In the genomic region with DNA sequence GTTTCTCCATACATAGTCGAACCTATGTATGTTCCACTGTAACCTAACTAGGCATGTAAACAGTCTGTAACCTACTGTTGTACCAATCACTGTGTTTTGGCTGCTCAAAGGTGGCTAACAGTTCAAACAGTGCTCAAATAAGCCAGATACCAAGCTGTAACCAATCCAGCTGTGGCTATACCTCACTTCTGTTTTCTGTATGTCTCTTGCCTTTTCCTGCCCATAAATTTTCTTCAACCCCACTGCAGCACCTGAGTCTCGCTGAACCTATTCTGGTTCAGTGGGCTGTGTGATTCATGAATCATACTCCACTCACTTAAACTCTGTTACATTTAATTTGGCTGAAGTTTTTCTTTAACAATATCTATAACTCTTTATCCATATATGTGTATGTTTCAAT, we compare ENCODE assay signal across 19 cellular contexts.
DNase-seq lines count a peak whose midpoint lies in the region; ATAC-seq, FAIRE-seq and TF ChIP-seq lines count a peak whose summit lies in the region.
"Had no signal": no experiment of that assay in that cellular context is flagged by ENCODE, and none has a peak within 500 bp of the region (broad histone marks: within the 10 kb centered on the region; RNA-seq: fewer than 3 reads in every experiment).

No MANE protein-coding gene starts in this region.

- H4K20me1 ChIP-seq in OCI-LY1 (ENCODE audit: insufficient read depth, low read length) (no peaks in the 10 kb centered on the region), GM12878 (ENCODE audit: control insufficient read depth, insufficient read depth) (no peaks in the 10 kb centered on the region)
- H4K20me1 ChIP-seq: BLaER1 treated with 17β-estradiol and CSF1 and Interleukin-3, amounts not matched to agents 10 nM and 100 nM had no signal

- 32% methylated on average over 2 of the region's 2 CpGs for WGBS in GM12878 (ENCODE audit: insufficient coverage, insufficient replicate concordance, low lambda C conversion rate, missing lambda C conversion rate)

- H3K4me3 ChIP-seq in OCI-LY1 (ENCODE audit: low read depth, low read length, poor library complexity, severe bottlenecking) (no peak overlapping the region), GM12878 (no peak overlapping the region)
- H3K4me3 ChIP-seq: BLaER1 treated with 17β-estradiol and CSF1 and Interleukin-3, amounts not matched to agents 10 nM and 100 nM; Peyer's patch had no signal

- H3K9me3 ChIP-seq in OCI-LY1 (ENCODE audit: low read length) (peaks cover 5% of the 10 kb centered on the region; the same call in 1 of the 2 replicates), GM12878 (replicated peaks; ENCODE audit: control insufficient read depth, insufficient read depth, low read length) (no peaks in the 10 kb centered on the region; the same call in 2 of the 3 replicates)
- H3K9me3 ChIP-seq: Peyer's patch had no signal

- no peak overlapping the region for H3K4me3 Mint-ChIP-seq in stimulated activated naive B cell treated with anti-CD40 and anti-IgM and Interleukin-4, amounts not matched to agents 10 μg/mL and 1 μg/mL and 100 μg/mL, for 72 hours
- H3K4me3 Mint-ChIP-seq in stimulated activated effector memory CD8-positive, alpha-beta T cell treated with anti-CD3 and anti-CD28 coated beads, Interleukin-12 subunit alpha, Interleukin-12 subunit beta, amount 100 ng/mL, for 72 hours = no peak overlapping the region
- H3K4me3 Mint-ChIP-seq: CD8-positive, alpha-beta T cell had no signal

- no peaks in the 10 kb centered on the region for H3K27me3 Mint-ChIP-seq in stimulated activated naive B cell treated with anti-CD40 and anti-IgM and Interleukin-4, amounts not matched to agents 10 μg/mL and 1 μg/mL and 100 μg/mL, for 72 hours

- in situ Hi-C loops in GM12878 (cut with MboI) = no loop called here

- H3K9me2 ChIP-seq in OCI-LY1 (ENCODE audit: low read depth, low read length) = no peaks in the 10 kb centered on the region

- RAD21 ChIA-PET in GM12878 (lab: Charles Lee; ENCODE audit: unreplicated experiment) = interaction anchor here (0.6 to 0.9 kb wide), 3 partner anchors 13 to 1842 kb away, joined by 3 read pairs; no protein-coding TSS in a partner anchor

- peaks cover 74% of the 10 kb centered on the region for H3K4me1 ChIP-seq in OCI-LY1 (ENCODE audit: insufficient read depth, low read length, severe bottlenecking)
- H3K4me1 ChIP-seq in GM12878 (ENCODE audit: control insufficient read depth, insufficient read depth, low read length) = no peaks in the 10 kb centered on the region
- H3K4me1 ChIP-seq: BLaER1 treated with 17β-estradiol and CSF1 and Interleukin-3, amounts not matched to agents 10 nM and 100 nM; Peyer's patch had no signal

- H3K9ac ChIP-seq in OCI-LY1 (ENCODE audit: low read length) = peak overlapping the region; percentile 4; the same call in 1 of the 2 replicates
- no peak overlapping the region for H3K9ac ChIP-seq in GM12878 (ENCODE audit: control insufficient read depth, insufficient read depth, low read length)
- H3K9ac ChIP-seq: BLaER1 treated with 17β-estradiol and CSF1 and Interleukin-3, amounts not matched to agents 10 nM and 100 nM had no signal

- no peak for TF ChIP-seq RAD21 in GM12878 (IDR thresholded peaks at IDR 0.05; ENCODE audit: insufficient read depth, low read depth, low read length)

- H3K9me3 Mint-ChIP-seq in stimulated activated naive B cell treated with anti-CD40 and anti-IgM and Interleukin-4, amounts not matched to agents 10 μg/mL and 1 μg/mL and 100 μg/mL, for 72 hours = peaks cover 0 to 2% of the 10 kb centered on the region in 2 donors
- H3K9me3 Mint-ChIP-seq in stimulated activated effector memory CD8-positive, alpha-beta T cell treated with anti-CD3 and anti-CD28 coated beads, Interleukin-12 subunit alpha, Interleukin-12 subunit beta, amount 100 ng/mL, for 72 hours = no peaks in the 10 kb centered on the region
- H3K9me3 Mint-ChIP-seq: CD8-positive, alpha-beta T cell had no signal

- no peak for TF ChIP-seq EP300 in GM12878 (IDR thresholded peaks at IDR 0.05; ENCODE audit: borderline replicate concordance in 1 of 2, control insufficient read depth in 1 of 2, low read depth in 2 of 2, low read length in 2 of 2)

- no peaks in the 10 kb centered on the region for H3K27me3 ChIP-seq in OCI-LY1 (ENCODE audit: insufficient read depth, low read length)
- no peaks in the 10 kb centered on the region for H3K27me3 ChIP-seq in GM12878 (replicated peaks in 1 of 2; ENCODE audit: control insufficient read depth in 2 of 2, insufficient read depth in 2 of 2, low read length in 1 of 2)
- H3K27me3 ChIP-seq: BLaER1 treated with 17β-estradiol and CSF1 and Interleukin-3, amounts not matched to agents 10 nM and 100 nM; Peyer's patch had no signal

- H3K27ac Mint-ChIP-seq in stimulated activated naive B cell treated with anti-CD40 and anti-IgM and Interleukin-4, amounts not matched to agents 10 μg/mL and 1 μg/mL and 100 μg/mL, for 72 hours = no peak overlapping the region
- no peak overlapping the region for H3K27ac Mint-ChIP-seq in stimulated activated effector memory CD8-positive, alpha-beta T cell treated with anti-CD3 and anti-CD28 coated beads, Interleukin-12 subunit alpha, Interleukin-12 subunit beta, amount 100 ng/mL, for 72 hours
- H3K27ac Mint-ChIP-seq: CD8-positive, alpha-beta T cell had no signal

- H3K36me3 ChIP-seq in OCI-LY1 (ENCODE audit: insufficient read depth, low read length) (no peaks in the 10 kb centered on the region), GM12878 (ENCODE audit: control insufficient read depth in 2 of 2, insufficient read depth in 2 of 2, low read length in 1 of 2) (no peaks in the 10 kb centered on the region)
- H3K36me3 ChIP-seq: BLaER1 treated with 17β-estradiol and CSF1 and Interleukin-3, amounts not matched to agents 10 nM and 100 nM; Peyer's patch had no signal

- BruUV-seq in GM12878 (replicated peaks; lab: Mats Ljungman, UMichigan) = no TSS peak

- POLR2A ChIA-PET in GM12878 (lab: Charles Lee) = interaction anchor here (0.7 to 1.3 kb wide), 2 partner anchors 8 to 91 kb away, joined by 3 to 5 read pairs; no protein-coding TSS in a partner anchor

- FAIRE-seq in GM12892 (lab: Jason Lieb, UNC) (peak; percentile 17), GM12878 (lab: Jason Lieb, UNC) (no peak)
- FAIRE-seq: D721Med had no signal

- H3K36me3 Mint-ChIP-seq in stimulated activated naive B cell treated with anti-CD40 and anti-IgM and Interleukin-4, amounts not matched to agents 10 μg/mL and 1 μg/mL and 100 μg/mL, for 72 hours = peaks cover 0 to 2% of the 10 kb centered on the region in 2 donors
- no peaks in the 10 kb centered on the region for H3K36me3 Mint-ChIP-seq in stimulated activated effector memory CD8-positive, alpha-beta T cell treated with anti-CD3 and anti-CD28 coated beads, Interleukin-12 subunit alpha, Interleukin-12 subunit beta, amount 100 ng/mL, for 72 hours
- H3K36me3 Mint-ChIP-seq: CD8-positive, alpha-beta T cell had no signal

- peak overlapping the region; percentile 91 for H3K27ac ChIP-seq in OCI-LY1 (ENCODE audit: low read depth, low read length, poor library complexity, severe bottlenecking)
- H3K27ac ChIP-seq in GM12878 (ENCODE audit: control insufficient read depth, insufficient read depth) = no peak overlapping the region
- H3K27ac ChIP-seq: BLaER1 treated with 17β-estradiol and CSF1 and Interleukin-3, amounts not matched to agents 10 nM and 100 nM; Peyer's patch had no signal

- TF ChIP-seq CTCF in OCI-LY1 (IDR thresholded peaks at IDR 0.05; ENCODE audit: low read length) (no peak), GM12878 (IDR thresholded peaks at IDR 0.05 in 2 of 3, conservative IDR thresholded peaks at IDR 0.05 in 1 of 3; ENCODE audit: control insufficient read depth in 2 of 3, extremely low read depth in 1 of 3, insufficient read depth in 1 of 3, low read depth in 3 of 3, low read length in 3 of 3) (no peak)

- H3F3A ChIP-seq in OCI-LY1 (ENCODE audit: insufficient read depth, low read length) = peaks cover 8% of the 10 kb centered on the region

- SMC1A ChIA-PET in GM12878 (lab: Charles Lee; ENCODE audit: uncharacterized antibody, unreplicated experiment) = interaction anchor here (0.7 to 1.6 kb wide), 8 partner anchors 8 to 148 kb away, joined by 3 to 8 read pairs (median 3); no protein-coding TSS in a partner anchor

- intact Hi-C loops in GM12878 (cut with micrococcal nuclease; ENCODE audit: unreplicated experiment) (no loop called here), sciatic nerve (cut with DNase I) (no loop called here)

- CTCF ChIA-PET in GM12878 (lab: Yijun Ruan, JAX) = interaction anchor here (0.7 to 0.8 kb wide), 2 partner anchors 10 to 258 kb away, joined by 3 read pairs; no protein-coding TSS in a partner anchor

- H3K79me2 ChIP-seq in OCI-LY1 (ENCODE audit: insufficient read depth, low read length) (no peaks in the 10 kb centered on the region), GM12878 (ENCODE audit: control insufficient read depth, insufficient read depth, low read length) (no peaks in the 10 kb centered on the region)

- TF ChIP-seq POLR2A in GM12892 (IDR thresholded peaks at IDR 0.05; ENCODE audit: low read depth, low read length) = no peak
- no peak for TF ChIP-seq POLR2A in GM12878 (IDR thresholded peaks at IDR 0.05; ENCODE audit: low read depth, low read length)

- peak overlapping the region; percentile 38 for H3K4me2 ChIP-seq in OCI-LY1 (ENCODE audit: low read length)
- H3K4me2 ChIP-seq in GM12878 (ENCODE audit: control insufficient read depth, insufficient read depth) = no peak overlapping the region
- H3K4me2 ChIP-seq: BLaER1 treated with 17β-estradiol and CSF1 and Interleukin-3, amounts not matched to agents 10 nM and 100 nM had no signal

- ATAC-seq in GM12878 (peak; percentile 37), sciatic nerve (no peak)
- peak; percentile 81 to 82 for ATAC-seq in stimulated activated naive B cell treated with anti-CD40 and anti-IgM and Interleukin-4, amounts not matched to agents 10 μg/mL and 1 μg/mL and 100 μg/mL, for 72 hours (replicated peaks)
- no peak for ATAC-seq in stimulated activated effector memory CD8-positive, alpha-beta T cell treated with anti-CD3 and anti-CD28 coated beads, Interleukin-12 subunit alpha, Interleukin-12 subunit beta, amount 100 ng/mL, for 72 hours
- ATAC-seq: CD8-positive, alpha-beta T cell had no signal

- peaks cover 12 to 28% of the 10 kb centered on the region in 2 donors for H3K4me1 Mint-ChIP-seq in stimulated activated naive B cell treated with anti-CD40 and anti-IgM and Interleukin-4, amounts not matched to agents 10 μg/mL and 1 μg/mL and 100 μg/mL, for 72 hours
- H3K4me1 Mint-ChIP-seq in stimulated activated effector memory CD8-positive, alpha-beta T cell treated with anti-CD3 and anti-CD28 coated beads, Interleukin-12 subunit alpha, Interleukin-12 subunit beta, amount 100 ng/mL, for 72 hours = no peaks in the 10 kb centered on the region

- H2AFZ ChIP-seq in OCI-LY1 (ENCODE audit: low read length) = no peak overlapping the region
- H2AFZ ChIP-seq in GM12878 (ENCODE audit: control insufficient read depth, low read depth, low read length) = no peak overlapping the region

- DNase-seq in GM12892 (ENCODE audit: insufficient read length) = no peak
- no peak for DNase-seq in GM12878 (ENCODE audit: low read depth, low spot score)
- DNase-seq in stimulated activated naive B cell treated with anti-CD40 and anti-IgM and Interleukin-4, amounts not matched to agents 10 μg/mL and 1 μg/mL and 100 μg/mL, for 72 hours = no peak
- DNase-seq in sciatic nerve (ENCODE audit: low spot score) = no peak
- DNase-seq in stimulated activated effector memory CD8-positive, alpha-beta T cell treated with anti-CD3 and anti-CD28 coated beads, Interleukin-12 subunit alpha, Interleukin-12 subunit beta, amount 100 ng/mL, for 72 hours (ENCODE audit: low spot score in 2 of 2) = no peak
- DNase-seq in SW480 (ENCODE audit: low spot score) = no peak
- DNase-seq: CD8-positive, alpha-beta T cell; IMR-90; MM.1S; NCI-H1092; NCI-H1436 treated with DMSO at 0.1 percent for 48 hours; NCI-H2029; NCI-H345; NCI-H524 treated with DMSO at 0.1 percent for 48 hours; Peyer's patch; Right ventricle myocardium superior had no signal

Comparison
In these comparisons a context has a peak if more than half of its experiments do, and no peak if none do; other contexts are left out.
1. ATAC-seq: peak in GM12878 (single experiment) and stimulated activated naive B cell treated with anti-CD40 and anti-IgM and Interleukin-4, amounts not matched to agents 10 μg/mL and 1 μg/mL and 100 μg/mL, for 72 hours (2 of 2); none in sciatic nerve (single experiment) and stimulated activated effector memory CD8-positive, alpha-beta T cell treated with anti-CD3 and anti-CD28 coated beads, Interleukin-12 subunit alpha, Interleukin-12 subunit beta, amount 100 ng/mL, for 72 hours (single experiment).